ENCODE assay signal across 12 cellular contexts in the genomic region with DNA sequence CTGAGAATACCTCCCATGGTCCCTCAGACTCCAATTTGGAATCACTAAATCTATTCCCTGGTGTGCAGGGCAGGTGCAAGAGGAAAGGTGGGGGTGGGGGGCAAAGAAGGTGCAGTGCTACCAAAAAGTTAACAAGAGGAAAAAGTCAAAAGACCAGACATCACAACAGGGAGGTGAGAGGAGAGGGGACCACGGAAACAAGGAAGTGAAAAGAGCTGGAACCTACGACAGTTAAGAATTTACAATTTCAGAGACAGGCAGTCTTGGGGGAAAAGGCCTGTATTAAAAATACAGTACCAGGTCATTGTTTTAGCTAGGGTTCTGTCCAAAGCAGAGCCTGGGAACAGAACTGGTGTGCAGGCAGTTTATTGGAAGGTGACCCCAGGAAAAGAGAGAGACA. TPM values are rescaled to one million over a fixed set of nuclear protein-coding genes. Genes with fewer than 3 reads are reported as not detected.
DNase-seq lines count a peak whose midpoint lies in the region; ATAC-seq and TF ChIP-seq lines count a peak whose summit lies in the region.
"Had no signal": no experiment of that assay in that cellular context is flagged by ENCODE, and none has a peak within 500 bp of the region (broad histone marks: within the 10 kb centered on the region; RNA-seq: fewer than 3 reads in every experiment).

No MANE protein-coding gene starts in this region.

- H3K27me3 Mint-ChIP-seq in nephron (ENCODE audit: low read depth), result no peaks in the 10 kb centered on the region
- H3K27me3 Mint-ChIP-seq in CD8-positive, alpha-beta T cell (ENCODE audit: low read depth), result no peaks in the 10 kb centered on the region
- H3K27me3 Mint-ChIP-seq: activated naive CD8-positive, alpha-beta T cell treated with anti-CD3 and anti-CD28 coated beads, Interleukin-2, amount 10 ng/mL, durations not matched to agents 7 days and 5 days had no signal

- no peaks in the 10 kb centered on the region for H3K27me3 ChIP-seq in CD8-positive, alpha-beta T cell (ENCODE audit: insufficient read depth, low read length)
- H3K27me3 ChIP-seq: gastrocnemius medialis, neutrophil had no signal

- peaks cover 13% of the 10 kb centered on the region for H3K4me1 ChIP-seq in CD8-positive, alpha-beta T cell (ENCODE audit: insufficient read depth, low read length)

- ATAC-seq in GM18861 (IDR thresholded peaks at IDR 0.05; ENCODE audit: unreplicated experiment) (peak; percentile 63), GM21576 (IDR thresholded peaks at IDR 0.05; ENCODE audit: unreplicated experiment) (peak; percentile 62), HG03520 (IDR thresholded peaks at IDR 0.05; ENCODE audit: unreplicated experiment) (peak; percentile 46)
- no peak for ATAC-seq in CD8-positive, alpha-beta T cell
- ATAC-seq: gastrocnemius medialis had no signal

- TF ChIP-seq CTCF in nephron (IDR thresholded peaks at IDR 0.05; ENCODE audit: unreplicated experiment in 3 of 3) (no peak), coronary artery (IDR thresholded peaks at IDR 0.05) (no peak)
- TF ChIP-seq CTCF in CD8-positive, alpha-beta T cell (IDR thresholded peaks at IDR 0.05), result no peak

- no peaks in the 10 kb centered on the region for H3K9me3 ChIP-seq in CD8-positive, alpha-beta T cell (ENCODE audit: low read length)
- H3K9me3 ChIP-seq: gastrocnemius medialis, neutrophil had no signal

- intact Hi-C loops in CD8-positive, alpha-beta T cell (cut with DNase I, micrococcal nuclease), result no loop called here

- CTCF ChIA-PET in CD8-positive, alpha-beta T cell (lab: Charles Lee), result interaction anchor here (0.9 kb wide), 1 partner anchor 28 kb away, joined by 3 read pairs; no protein-coding TSS in a partner anchor

- peaks cover 45% of the 10 kb centered on the region for H3K4me1 Mint-ChIP-seq in nephron
- H3K4me1 Mint-ChIP-seq in CD8-positive, alpha-beta T cell (ENCODE audit: low read depth), result peaks cover 55% of the 10 kb centered on the region

- DNase-seq in coronary artery (ENCODE audit: low spot score) (no peak), DMS79 treated with DMSO at 0.1 percent for 48 hours (lab: John Stamatoyannopoulos, UW) (no peak), H4 (ENCODE audit: low spot score) (no peak)
- no peak for DNase-seq in CD8-positive, alpha-beta T cell
- DNase-seq: activated naive CD8-positive, alpha-beta T cell treated with anti-CD3 and anti-CD28 coated beads, Interleukin-2, amount 10 ng/mL, durations not matched to agents 7 days and 5 days; gastrocnemius medialis had no signal

- H3K4me3 ChIP-seq in coronary artery, result no peak overlapping the region
- H3K4me3 ChIP-seq in CD8-positive, alpha-beta T cell (ENCODE audit: low read depth, low read length), result no peak overlapping the region
- H3K4me3 ChIP-seq: gastrocnemius medialis, SK-N-MC had no signal

- H3K9me3 Mint-ChIP-seq in nephron, result no peaks in the 10 kb centered on the region
- no peaks in the 10 kb centered on the region for H3K9me3 Mint-ChIP-seq in CD8-positive, alpha-beta T cell
- H3K9me3 Mint-ChIP-seq: activated naive CD8-positive, alpha-beta T cell treated with anti-CD3 and anti-CD28 coated beads, Interleukin-2, amount 10 ng/mL, durations not matched to agents 7 days and 5 days had no signal

- H3K4me3 Mint-ChIP-seq in nephron, result no peak overlapping the region
- H3K4me3 Mint-ChIP-seq in CD8-positive, alpha-beta T cell, result no peak overlapping the region
- H3K4me3 Mint-ChIP-seq: activated naive CD8-positive, alpha-beta T cell treated with anti-CD3 and anti-CD28 coated beads, Interleukin-2, amount 10 ng/mL, durations not matched to agents 7 days and 5 days had no signal

- peak overlapping the region; percentile 47 to 76 (median 54) for H3K27ac Mint-ChIP-seq in nephron
- H3K27ac Mint-ChIP-seq in CD8-positive, alpha-beta T cell, result no peak overlapping the region
- H3K27ac Mint-ChIP-seq: activated naive CD8-positive, alpha-beta T cell treated with anti-CD3 and anti-CD28 coated beads, Interleukin-2, amount 10 ng/mL, durations not matched to agents 7 days and 5 days had no signal

- POLR2A ChIA-PET in CD8-positive, alpha-beta T cell (lab: Charles Lee), result interaction anchor here (0.5 kb wide), 1 partner anchor 172 kb away, joined by 3 read pairs; no protein-coding TSS in a partner anchor

- H3K27ac ChIP-seq in coronary artery, result no peak overlapping the region
- H3K27ac ChIP-seq in CD8-positive, alpha-beta T cell (ENCODE audit: low read depth, low read length), result no peak overlapping the region
- H3K27ac ChIP-seq: neutrophil, SK-N-MC had no signal

- H3K36me3 ChIP-seq in CD8-positive, alpha-beta T cell (ENCODE audit: insufficient read depth, low read length), result no peaks in the 10 kb centered on the region
- H3K36me3 ChIP-seq: gastrocnemius medialis, neutrophil had no signal

- H3K36me3 Mint-ChIP-seq in nephron (ENCODE audit: low read depth), result peaks cover 8% of the 10 kb centered on the region
- peaks cover 3% of the 10 kb centered on the region for H3K36me3 Mint-ChIP-seq in CD8-positive, alpha-beta T cell

RNA-seq across cellular contexts. Expression of a gene that starts 14.6 kb away (rescaled TPM):
- total RNA-seq in CD8-positive, alpha-beta T cell, result 10 to 100 TPM; 34.2 to 34.5 TPM
- total RNA-seq in H4 (2014; rRNA removed; shearing (Covaris generic)), result 650 and 683 TPM in 2 replicates

Comparison
In these comparisons a context has a peak if more than half of its experiments do, and no peak if none do; other contexts are left out.
1. RNA of a gene that starts 14.6 kb away (total RNA-seq): 650 to 683 TPM in H4; 34.2 to 34.5 TPM in CD8-positive, alpha-beta T cell; every median in the first group is over 10 times any median in the second.